ENCODE assay signal across 26 cellular contexts in the genomic region with DNA sequence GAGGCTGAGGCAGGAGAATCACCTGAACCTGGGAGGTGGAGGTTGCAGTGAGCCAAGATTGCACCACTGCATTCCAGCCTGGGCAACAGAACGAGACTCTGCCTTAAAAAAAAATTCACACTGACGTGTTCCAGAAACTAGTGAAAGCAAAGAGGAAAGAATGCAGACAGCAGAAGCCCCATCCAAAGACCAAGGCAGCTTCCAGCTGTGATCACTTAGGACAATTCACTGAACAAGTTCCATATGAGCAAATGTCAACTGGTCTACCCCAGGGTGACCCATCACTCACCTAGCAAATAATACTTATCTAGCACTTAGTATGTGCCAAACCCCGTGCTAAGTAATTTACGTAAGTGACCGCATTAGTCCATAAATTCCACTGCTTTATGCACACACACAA.
DNase-seq lines count a peak whose midpoint lies in the region; ATAC-seq and TF ChIP-seq lines count a peak whose summit lies in the region.
"Had no signal": no experiment of that assay in that cellular context is flagged by ENCODE, and none has a peak within 500 bp of the region (broad histone marks: within the 10 kb centered on the region; RNA-seq: fewer than 3 reads in every experiment).

No MANE protein-coding gene starts in this region.

- TF ChIP-seq CTCF in fibroblast of the aortic adventitia (IDR thresholded peaks at IDR 0.05; ENCODE audit: insufficient read depth, low read length) = no peak

- no peak overlapping the region for H3K4me3 ChIP-seq in fibroblast of the aortic adventitia (ENCODE audit: low read depth, low read length)
- H3K4me3 ChIP-seq: breast epithelium, sigmoid colon had no signal

- peaks cover 4% of the 10 kb centered on the region for H3K9me3 Mint-ChIP-seq in natural killer cell treated with Interleukin-12 subunit alpha and Interleukin-12 subunit beta and Interleukin-15 and Interleukin-18, amount 100 ng/mL, for 72 hours

- TF ChIP-seq POLR2A in GM18505 (IDR thresholded peaks at IDR 0.05; ENCODE audit: borderline replicate concordance, extremely low read depth, insufficient read depth, insufficient read length) = no peak

- no peaks in the 10 kb centered on the region for H3K4me1 Mint-ChIP-seq in natural killer cell treated with Interleukin-12 subunit alpha and Interleukin-12 subunit beta and Interleukin-15 and Interleukin-18, amount 100 ng/mL, for 72 hours (ENCODE audit: low read depth in 2 of 2)

- no peak for DNase-seq in Right ventricle myocardium inferior (ENCODE audit: missing footprints)
- no peak for DNase-seq in cardiac septum (ENCODE audit: low spot score)
- peak; percentile 79 for DNase-seq in fibroblast of the aortic adventitia (ENCODE audit: low read depth)
- peak; percentile 61 for DNase-seq in islet precursor cell
- no peak for DNase-seq in DMS153 (lab: John Stamatoyannopoulos, UW)
- no peak for DNase-seq in natural killer cell treated with Interleukin-12 subunit alpha and Interleukin-12 subunit beta and Interleukin-15 and Interleukin-18, amount 100 ng/mL, for 72 hours (ENCODE audit: low spot score)
- DNase-seq: activated CD4-positive, alpha-beta T cell treated with anti-CD3 and anti-CD28 coated beads for 48 hours; activated naive CD4-positive, alpha-beta T cell; activated T-cell treated with anti-CD3 and anti-CD28 coated beads, Interleukin-2, amount 50 U/mL, for 4 hours; DMS79; NCI-H1105; NCI-H2029 treated with DMSO at 0.1 percent for 48 hours; NCI-H345; sigmoid colon; stimulated activated CD8-positive, alpha-beta memory T cell treated with anti-CD3 and anti-CD28 coated beads, Interleukin-4, amount 100 ng/mL, for 48 hours; trophoblast cell had no signal

- H3K4me3 Mint-ChIP-seq in natural killer cell treated with Interleukin-12 subunit alpha and Interleukin-12 subunit beta and Interleukin-15 and Interleukin-18, amount 100 ng/mL, for 72 hours = no peak overlapping the region
- H3K4me3 Mint-ChIP-seq: activated T-cell treated with anti-CD3 and anti-CD28 coated beads, Interleukin-2, amount 50 U/mL, for 4 hours; B cell; dendritic cell treated with granulocyte-macrophage colony-stimulating factor and Interleukin-4, amounts not matched to agents 40 ng/mL and 50 ng/mL, for 4 days; IgD-negative memory B cell; neural crest cell; T-helper 2 cell treated with Interferon-gamma antibody and Interleukin-4, amounts not matched to agents 5 μg/mL and 100 μg/mL, for 36 hours had no signal

- peaks cover 0 to 2% of the 10 kb centered on the region in 2 donors for H3K27me3 Mint-ChIP-seq in natural killer cell treated with Interleukin-12 subunit alpha and Interleukin-12 subunit beta and Interleukin-15 and Interleukin-18, amount 100 ng/mL, for 72 hours
- H3K27me3 Mint-ChIP-seq: B cell; dendritic cell treated with granulocyte-macrophage colony-stimulating factor and Interleukin-4, amounts not matched to agents 40 ng/mL and 50 ng/mL, for 4 days; IgD-negative memory B cell had no signal

- ATAC-seq in Right ventricle myocardium inferior = peak; percentile 93
- no peak for ATAC-seq in GM18505 (IDR thresholded peaks at IDR 0.05; ENCODE audit: unreplicated experiment)
- ATAC-seq in HG03571 (IDR thresholded peaks at IDR 0.05; ENCODE audit: unreplicated experiment) = no peak
- no peak for ATAC-seq in natural killer cell treated with Interleukin-12 subunit alpha and Interleukin-12 subunit beta and Interleukin-15 and Interleukin-18, amount 100 ng/mL, for 72 hours
- ATAC-seq: activated T-cell treated with anti-CD3 and anti-CD28 coated beads, Interleukin-2, amount 50 U/mL, for 4 hours; HCT116; SK-N-SH treated with all-trans-retinoic acid at 6 μM for 48 hours had no signal

- H3K36me3 Mint-ChIP-seq in natural killer cell treated with Interleukin-12 subunit alpha and Interleukin-12 subunit beta and Interleukin-15 and Interleukin-18, amount 100 ng/mL, for 72 hours = no peaks in the 10 kb centered on the region

- intact Hi-C loops in Right ventricle myocardium inferior (cut with DNase I) = loop anchor here (1.0 to 10.0 kb wide), 5 partner anchors 53 to 216 kb away; partner anchors contain the start of gene LARGE1
- intact Hi-C loops in cardiac septum (cut with DNase I) = loop anchor here (5.0 kb wide), 3 partner anchors 41 to 141 kb away; partner anchors contain the start of gene LARGE1

- no peak overlapping the region for H3K27ac Mint-ChIP-seq in natural killer cell treated with Interleukin-12 subunit alpha and Interleukin-12 subunit beta and Interleukin-15 and Interleukin-18, amount 100 ng/mL, for 72 hours
- H3K27ac Mint-ChIP-seq: B cell; dendritic cell treated with granulocyte-macrophage colony-stimulating factor and Interleukin-4, amounts not matched to agents 40 ng/mL and 50 ng/mL, for 4 days; IgD-negative memory B cell; T-helper 2 cell treated with Interferon-gamma antibody and Interleukin-4, amounts not matched to agents 5 μg/mL and 100 μg/mL, for 36 hours had no signal

Comparison
In these comparisons a context has a peak if more than half of its experiments do, and no peak if none do; other contexts are left out.
1. DNase-seq: peak in fibroblast of the aortic adventitia (single experiment) and islet precursor cell (single experiment); none in Right ventricle myocardium inferior (single experiment), cardiac septum (single experiment), DMS153 (single experiment) and natural killer cell treated with Interleukin-12 subunit alpha and Interleukin-12 subunit beta and Interleukin-15 and Interleukin-18, amount 100 ng/mL, for 72 hours (single experiment).